13 cellular contexts compared by ENCODE assay signal in genomic region chr20:56627122-56628014, GRCh38. TPM values are rescaled to one million over a fixed set of nuclear protein-coding genes. Genes with fewer than 3 reads are reported as not detected.
DNase-seq lines count a peak whose midpoint lies in the region; ATAC-seq and TF ChIP-seq lines count a peak whose summit lies in the region.
"Had no signal": no experiment of that assay in that cellular context is flagged by ENCODE, and none has a peak within 500 bp of the region (broad histone marks: within the 10 kb centered on the region; RNA-seq: fewer than 3 reads in every experiment).

No MANE protein-coding gene starts in this region.

- H2BK120ac ChIP-seq in mesendoderm (ENCODE audit: low read depth, low read length) = no peak overlapping the region

- H3K4me2 ChIP-seq in mesendoderm (ENCODE audit: low read length) = peak overlapping the region; percentile 64

- H2BK5ac ChIP-seq in mesendoderm (ENCODE audit: low read length) = no peak overlapping the region

- DNase-seq in natural killer cell (no peak), mesendoderm (peak; percentile 37), foreskin melanocyte (no peak)
- DNase-seq in natural killer cell treated with Interleukin-12 subunit alpha and Interleukin-12 subunit beta and Interleukin-15 and Interleukin-18, amount 100 ng/mL, for 72 hours (ENCODE audit: low spot score) = no peak
- DNase-seq in stimulated activated naive CD4-positive, alpha-beta T cell (lab: John Stamatoyannopoulos, UW) = no peak
- DNase-seq: NCI-H187 treated with DMSO at 0.1 percent for 48 hours had no signal

- no peaks in the 10 kb centered on the region for H3K4me1 Mint-ChIP-seq in natural killer cell
- peaks cover 0 to 2% of the 10 kb centered on the region in 2 donors for H3K4me1 Mint-ChIP-seq in natural killer cell treated with Interleukin-12 subunit alpha and Interleukin-12 subunit beta and Interleukin-15 and Interleukin-18, amount 100 ng/mL, for 72 hours (ENCODE audit: low read depth in 2 of 2)
- H3K4me1 Mint-ChIP-seq in activated T-helper 17 cell treated with anti-CD3 and anti-CD28 coated beads, Interleukin-2, amount 50 U/mL, for 72 hours = no peaks in the 10 kb centered on the region

- no peaks in the 10 kb centered on the region for H3K9me3 Mint-ChIP-seq in natural killer cell
- H3K9me3 Mint-ChIP-seq in natural killer cell treated with Interleukin-12 subunit alpha and Interleukin-12 subunit beta and Interleukin-15 and Interleukin-18, amount 100 ng/mL, for 72 hours = no peaks in the 10 kb centered on the region
- no peaks in the 10 kb centered on the region for H3K9me3 Mint-ChIP-seq in activated T-helper 17 cell treated with anti-CD3 and anti-CD28 coated beads, Interleukin-2, amount 50 U/mL, for 72 hours

- peak overlapping the region; percentile 74 for H3K56ac ChIP-seq in mesendoderm (ENCODE audit: low read length)

- H3K79me1 ChIP-seq in mesendoderm (ENCODE audit: low read length) = no peaks in the 10 kb centered on the region

- no peaks in the 10 kb centered on the region for H3K4me1 ChIP-seq in mesendoderm (ENCODE audit: control insufficient read depth, low read depth, low read length)

- peaks cover 25 to 53% of the 10 kb centered on the region in 2 donors for H3K27me3 Mint-ChIP-seq in natural killer cell (ENCODE audit: low read depth in 2 of 2)
- peaks cover 21 to 25% of the 10 kb centered on the region in 2 donors for H3K27me3 Mint-ChIP-seq in natural killer cell treated with Interleukin-12 subunit alpha and Interleukin-12 subunit beta and Interleukin-15 and Interleukin-18, amount 100 ng/mL, for 72 hours
- H3K27me3 Mint-ChIP-seq in activated T-helper 17 cell treated with anti-CD3 and anti-CD28 coated beads, Interleukin-2, amount 50 U/mL, for 72 hours = peaks cover 27% of the 10 kb centered on the region

- H2AK5ac ChIP-seq in mesendoderm (ENCODE audit: low read length) = no peak overlapping the region

- peak overlapping the region; percentile 68 for H3K4me3 Mint-ChIP-seq in natural killer cell
- H3K4me3 Mint-ChIP-seq in natural killer cell treated with Interleukin-12 subunit alpha and Interleukin-12 subunit beta and Interleukin-15 and Interleukin-18, amount 100 ng/mL, for 72 hours = no peak overlapping the region
- peak overlapping the region; percentile 42 for H3K4me3 Mint-ChIP-seq in activated T-helper 17 cell treated with anti-CD3 and anti-CD28 coated beads, Interleukin-2, amount 50 U/mL, for 72 hours

- TF ChIP-seq CTCF in natural killer cell (IDR thresholded peaks at IDR 0.05) = no peak

- intact Hi-C loops in natural killer cell (cut with micrococcal nuclease) = no loop called here

- H3K9ac ChIP-seq in mesendoderm (ENCODE audit: low read length) = peak overlapping the region; percentile 32

- H3K27ac ChIP-seq in mesendoderm (ENCODE audit: low read depth, low read length) = no peak overlapping the region
- H3K27ac ChIP-seq: epithelial cell of prostate had no signal

- no peak overlapping the region for H4K8ac ChIP-seq in mesendoderm (ENCODE audit: low read depth, low read length)

- peaks cover 28% of the 10 kb centered on the region for H3K27me3 ChIP-seq in mesendoderm (ENCODE audit: insufficient read depth, low read length, poor library complexity)

- H3K27ac Mint-ChIP-seq in natural killer cell = no peak overlapping the region
- H3K27ac Mint-ChIP-seq in natural killer cell treated with Interleukin-12 subunit alpha and Interleukin-12 subunit beta and Interleukin-15 and Interleukin-18, amount 100 ng/mL, for 72 hours = no peak overlapping the region
- no peak overlapping the region for H3K27ac Mint-ChIP-seq in activated T-helper 17 cell treated with anti-CD3 and anti-CD28 coated beads, Interleukin-2, amount 50 U/mL, for 72 hours
- H3K27ac Mint-ChIP-seq: CD14-positive monocyte had no signal

- no peak overlapping the region for H3K4me3 ChIP-seq in mesendoderm (ENCODE audit: low read length)
- H3K4me3 ChIP-seq: K562 had no signal

- no peak overlapping the region for H3K4ac ChIP-seq in mesendoderm (ENCODE audit: low read depth, low read length)

- H3K23ac ChIP-seq in mesendoderm (ENCODE audit: low read length) = peak overlapping the region; percentile 98

- WGBS in mesendoderm (ENCODE audit: extremely low coverage, insufficient coverage, low lambda C conversion rate) = no CpG with 5 or more reads among the region's 45 CpGs

- H3K18ac ChIP-seq in mesendoderm (ENCODE audit: low read length) = peak overlapping the region; percentile 1

- no peaks in the 10 kb centered on the region for H3K36me3 ChIP-seq in mesendoderm (ENCODE audit: control insufficient read depth, insufficient read depth, low read length)

- H3K36me3 Mint-ChIP-seq in natural killer cell = no peaks in the 10 kb centered on the region
- no peaks in the 10 kb centered on the region for H3K36me3 Mint-ChIP-seq in natural killer cell treated with Interleukin-12 subunit alpha and Interleukin-12 subunit beta and Interleukin-15 and Interleukin-18, amount 100 ng/mL, for 72 hours
- no peaks in the 10 kb centered on the region for H3K36me3 Mint-ChIP-seq in activated T-helper 17 cell treated with anti-CD3 and anti-CD28 coated beads, Interleukin-2, amount 50 U/mL, for 72 hours (ENCODE audit: low read depth)
- H3K36me3 Mint-ChIP-seq: CD14-positive monocyte had no signal

- ATAC-seq in natural killer cell (no peak), GM21576 (IDR thresholded peaks at IDR 0.05; ENCODE audit: unreplicated experiment) (no peak), GM19397 (IDR thresholded peaks at IDR 0.05; ENCODE audit: unreplicated experiment) (no peak)
- ATAC-seq in natural killer cell treated with Interleukin-12 subunit alpha and Interleukin-12 subunit beta and Interleukin-15 and Interleukin-18, amount 100 ng/mL, for 72 hours = no peak
- ATAC-seq in activated T-helper 17 cell treated with anti-CD3 and anti-CD28 coated beads, Interleukin-2, amount 50 U/mL, for 72 hours (replicated peaks) = no peak

- no peak overlapping the region for H4K5ac ChIP-seq in mesendoderm (ENCODE audit: low read length)

- H3K79me2 ChIP-seq in mesendoderm (ENCODE audit: control insufficient read depth, insufficient read depth, low read length) = peaks cover 6% of the 10 kb centered on the region

- H2BK15ac ChIP-seq in mesendoderm (replicated peaks; ENCODE audit: low read depth) = no peak overlapping the region

RNA-seq across cellular contexts. Expression of gene TFAP2C, which starts 1.7 kb away (rescaled TPM):
- total RNA-seq in natural killer cell = not detected
- total RNA-seq in natural killer cell treated with Interleukin-12 subunit alpha and Interleukin-12 subunit beta and Interleukin-15 and Interleukin-18, amount 100 ng/mL, for 72 hours = not detected
- not detected for total RNA-seq in activated T-helper 17 cell treated with anti-CD3 and anti-CD28 coated beads, Interleukin-2, amount 50 U/mL, for 72 hours
- polyA plus RNA-seq in mesendoderm (2013, experiment 1 of 2) = 6.7 TPM
- polyA plus RNA-seq in mesendoderm (2013, experiment 2 of 2) = 7.2 TPM
- total RNA-seq: activated CD8-positive, alpha-beta memory T cell treated with anti-CD3 and anti-CD28 coated beads for 36 hours; K562 had no signal
- polyA plus RNA-seq: CD14-positive monocyte had no signal
